Comparison of ENCODE assay signal across 1 cellular context in genomic region chr10:96619120-96619519, GRCh38.
TF ChIP-seq lines count a peak whose summit lies in the region.

No MANE protein-coding gene starts in this region.

TF ChIP-seq in GM23338, 12 proteins besides CTCF, POLR2A, EP300 and RAD21 (continued from another document):
- TF ChIP-seq, protein P1, sequence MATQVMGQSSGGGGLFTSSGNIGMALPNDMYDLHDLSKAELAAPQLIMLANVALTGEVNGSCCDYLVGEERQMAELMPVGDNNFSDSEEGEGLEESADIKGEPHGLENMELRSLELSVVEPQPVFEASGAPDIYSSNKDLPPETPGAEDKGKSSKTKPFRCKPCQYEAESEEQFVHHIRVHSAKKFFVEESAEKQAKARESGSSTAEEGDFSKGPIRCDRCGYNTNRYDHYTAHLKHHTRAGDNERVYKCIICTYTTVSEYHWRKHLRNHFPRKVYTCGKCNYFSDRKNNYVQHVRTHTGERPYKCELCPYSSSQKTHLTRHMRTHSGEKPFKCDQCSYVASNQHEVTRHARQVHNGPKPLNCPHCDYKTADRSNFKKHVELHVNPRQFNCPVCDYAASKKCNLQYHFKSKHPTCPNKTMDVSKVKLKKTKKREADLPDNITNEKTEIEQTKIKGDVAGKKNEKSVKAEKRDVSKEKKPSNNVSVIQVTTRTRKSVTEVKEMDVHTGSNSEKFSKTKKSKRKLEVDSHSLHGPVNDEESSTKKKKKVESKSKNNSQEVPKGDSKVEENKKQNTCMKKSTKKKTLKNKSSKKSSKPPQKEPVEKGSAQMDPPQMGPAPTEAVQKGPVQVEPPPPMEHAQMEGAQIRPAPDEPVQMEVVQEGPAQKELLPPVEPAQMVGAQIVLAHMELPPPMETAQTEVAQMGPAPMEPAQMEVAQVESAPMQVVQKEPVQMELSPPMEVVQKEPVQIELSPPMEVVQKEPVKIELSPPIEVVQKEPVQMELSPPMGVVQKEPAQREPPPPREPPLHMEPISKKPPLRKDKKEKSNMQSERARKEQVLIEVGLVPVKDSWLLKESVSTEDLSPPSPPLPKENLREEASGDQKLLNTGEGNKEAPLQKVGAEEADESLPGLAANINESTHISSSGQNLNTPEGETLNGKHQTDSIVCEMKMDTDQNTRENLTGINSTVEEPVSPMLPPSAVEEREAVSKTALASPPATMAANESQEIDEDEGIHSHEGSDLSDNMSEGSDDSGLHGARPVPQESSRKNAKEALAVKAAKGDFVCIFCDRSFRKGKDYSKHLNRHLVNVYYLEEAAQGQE (IDR thresholded peaks at IDR 0.05; ENCODE audit: unreplicated experiment), result no peak
- TF ChIP-seq POLR2AphosphoS5 (IDR thresholded peaks at IDR 0.05; ENCODE audit: low read depth) (no peak), STAT1 (IDR thresholded peaks at IDR 0.05; ENCODE audit: unreplicated experiment) (no peak)
